In the genomic region with DNA sequence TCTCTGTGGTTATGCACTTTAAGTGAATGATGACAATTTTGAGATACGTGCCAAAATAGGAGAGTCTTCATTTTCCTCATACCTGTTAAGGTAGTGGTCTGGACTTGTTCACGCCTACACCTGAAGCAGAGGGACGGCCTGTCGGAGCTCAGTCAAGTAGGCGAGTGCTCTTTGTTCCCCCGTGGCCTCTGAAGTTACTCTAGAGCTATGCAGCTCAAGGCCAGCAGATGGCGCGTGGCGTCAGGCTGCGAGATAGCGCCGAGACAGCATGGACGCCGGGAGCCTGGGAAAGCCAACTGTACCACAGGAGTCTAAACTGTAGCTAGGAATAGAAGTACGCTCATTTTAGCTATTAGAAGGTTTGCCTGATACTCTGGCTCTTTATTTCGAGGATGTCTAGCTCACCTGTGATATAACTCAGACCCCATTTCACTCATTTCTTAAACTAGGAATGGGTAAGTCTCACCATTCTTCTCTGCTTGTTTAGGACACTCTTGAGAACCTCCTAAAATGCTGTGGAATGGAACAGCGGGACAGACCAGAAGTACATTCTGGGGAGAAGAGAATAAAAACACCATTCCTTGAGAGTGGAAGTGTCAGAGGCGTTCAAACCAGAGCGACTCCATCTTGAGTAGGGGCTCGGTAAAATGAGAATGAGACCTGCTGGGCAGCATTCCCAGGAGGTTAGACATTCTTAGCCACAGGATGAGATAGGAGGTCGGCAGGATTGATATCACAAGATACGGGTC, we compare ENCODE assay signal across 8 cellular contexts.
A peak's percentile ranks its signal among the peaks of the same experiment; 100 is the strongest.
DNase-seq lines count a peak whose midpoint lies in the region; ATAC-seq and TF ChIP-seq lines count a peak whose summit lies in the region.

No MANE protein-coding gene starts in this region.

- 0 out of 3 replicates have a peak, but pooled peaks cover 3% of the 10 kb centered on the region for H3K4me1 Mint-ChIP-seq in GM23338
- peaks cover 3% of the 10 kb centered on the region for H3K4me1 Mint-ChIP-seq in activated naive CD8-positive, alpha-beta T cell treated with anti-CD3 and anti-CD28 coated beads, Interleukin-2, amount 10 ng/mL, durations not matched to agents 7 days and 5 days

- H3F3A ChIP-seq in GM23338 (replicated peaks; ENCODE audit: low read depth), result no peaks in the 10 kb centered on the region
- H3F3A ChIP-seq in Loucy (ENCODE audit: low read depth), result no peaks in the 10 kb centered on the region

- H3K4me2 ChIP-seq in GM23338, result no peak overlapping the region
- peak overlapping the region; percentile 53 for H3K4me2 ChIP-seq in Loucy (ENCODE audit: low read depth, low read length, poor library complexity, severe bottlenecking)

- H3K4me1 ChIP-seq in GM23338 (ENCODE audit: insufficient read depth) (no peaks in the 10 kb centered on the region; the same call in 1 of the 2 replicates), Loucy (ENCODE audit: insufficient read depth, low read length, poor library complexity, severe bottlenecking) (no peaks in the 10 kb centered on the region), psoas muscle (no peaks in the 10 kb centered on the region)

- peaks cover 18% of the 10 kb centered on the region for H3K36me3 Mint-ChIP-seq in GM23338 (ENCODE audit: low read depth)
- no peaks in the 10 kb centered on the region for H3K36me3 Mint-ChIP-seq in activated naive CD8-positive, alpha-beta T cell treated with anti-CD3 and anti-CD28 coated beads, Interleukin-2, amount 10 ng/mL, durations not matched to agents 7 days and 5 days

- intact Hi-C loops in cardiac septum (cut with DNase I) (loop anchor here (5.0 kb wide), 2 partner anchors 130 to 530 kb away; no protein-coding TSS in a partner anchor), psoas muscle (cut with DNase I) (loop anchor here (2.0 to 5.0 kb wide), 2 partner anchors 480 to 530 kb away; no protein-coding TSS in a partner anchor)

- H3K9me2 ChIP-seq in GM23338 (ENCODE audit: insufficient read depth) (0 out of 2 replicates have a peak, but pooled peaks cover 6% of the 10 kb centered on the region), Loucy (replicated peaks; ENCODE audit: low read depth, low read length) (no peaks in the 10 kb centered on the region)

- POLR2A ChIA-PET in activated naive CD8-positive, alpha-beta T cell treated with anti-CD3 and anti-CD28 coated beads, Interleukin-2, amount 10 ng/mL, durations not matched to agents 7 days and 5 days (lab: Charles Lee), result interaction anchor here (0.6 kb wide), 1 partner anchor 530 kb away, joined by 9 read pairs; no protein-coding TSS in a partner anchor

- no peaks in the 10 kb centered on the region for H3K9me3 ChIP-seq in Loucy (ENCODE audit: insufficient read depth, low read depth, low read length)
- no peaks in the 10 kb centered on the region for H3K9me3 ChIP-seq in psoas muscle

- WGBS in psoas muscle, 3 donors, result 29 to 32% (median 30%) methylated on average over 22 of the region's 22 CpGs

- H2AFZ ChIP-seq in GM23338 (peak overlapping the region; percentile 98), Loucy (ENCODE audit: low read length) (peak overlapping the region; percentile 95)

- H3K27ac ChIP-seq in GM23338 (ENCODE audit: low read depth) (no peak overlapping the region), psoas muscle (no peak overlapping the region)

- H3K79me2 ChIP-seq in GM23338 (replicated peaks; ENCODE audit: insufficient read depth), result no peaks in the 10 kb centered on the region
- no peaks in the 10 kb centered on the region for H3K79me2 ChIP-seq in Loucy (ENCODE audit: insufficient read depth, low read length)

- H3K9ac ChIP-seq in Loucy (ENCODE audit: low read depth, low read length, poor library complexity, severe bottlenecking), result no peak overlapping the region

- peaks cover 11% of the 10 kb centered on the region for H3K27me3 Mint-ChIP-seq in GM23338 (ENCODE audit: insufficient read depth, low read depth, poor library complexity)
- peaks cover 3% of the 10 kb centered on the region for H3K27me3 Mint-ChIP-seq in activated naive CD8-positive, alpha-beta T cell treated with anti-CD3 and anti-CD28 coated beads, Interleukin-2, amount 10 ng/mL, durations not matched to agents 7 days and 5 days

- no peaks in the 10 kb centered on the region; the same call in 1 of the 2 replicates for H3K27me3 ChIP-seq in GM06990 (replicated peaks; ENCODE audit: control insufficient read depth, insufficient read depth, low read length)
- no peaks in the 10 kb centered on the region for H3K27me3 ChIP-seq in GM23338 (ENCODE audit: insufficient read depth)
- no peaks in the 10 kb centered on the region for H3K27me3 ChIP-seq in Loucy (ENCODE audit: insufficient read depth, low read length, poor library complexity, severe bottlenecking)
- peaks cover 0 to 1% (median 0%) of the 10 kb centered on the region in 3 donors for H3K27me3 ChIP-seq in psoas muscle (ENCODE audit: insufficient read depth in 3 of 3, low read length in 2 of 3)

- no peak overlapping the region for H3K4me3 Mint-ChIP-seq in GM23338
- no peak overlapping the region for H3K4me3 Mint-ChIP-seq in activated naive CD8-positive, alpha-beta T cell treated with anti-CD3 and anti-CD28 coated beads, Interleukin-2, amount 10 ng/mL, durations not matched to agents 7 days and 5 days

- no peak overlapping the region for H3K27ac Mint-ChIP-seq in GM23338
- no peak overlapping the region for H3K27ac Mint-ChIP-seq in activated naive CD8-positive, alpha-beta T cell treated with anti-CD3 and anti-CD28 coated beads, Interleukin-2, amount 10 ng/mL, durations not matched to agents 7 days and 5 days

- H3K9me3 Mint-ChIP-seq in GM23338, result peaks cover 21% of the 10 kb centered on the region
- no peaks in the 10 kb centered on the region for H3K9me3 Mint-ChIP-seq in activated naive CD8-positive, alpha-beta T cell treated with anti-CD3 and anti-CD28 coated beads, Interleukin-2, amount 10 ng/mL, durations not matched to agents 7 days and 5 days

- TF ChIP-seq CTCF in GM06990 (IDR thresholded peaks at IDR 0.05; ENCODE audit: insufficient read depth, low read length, poor library complexity, severe bottlenecking) (peak; percentile 93), GM23338 (conservative IDR thresholded peaks at IDR 0.05; ENCODE audit: low read depth in 2 of 2) (peak; percentile 87 to 98), Loucy (conservative IDR thresholded peaks at IDR 0.05; ENCODE audit: low read length) (peak; percentile 90), psoas muscle (IDR thresholded peaks at IDR 0.05) (peak; percentile 90)

- H3K4me3 ChIP-seq in GM06990 (replicated peaks; ENCODE audit: low read depth, low read length) (no peak overlapping the region), GM23338 (no peak overlapping the region), Loucy (ENCODE audit: low read length, poor library complexity, severe bottlenecking) (peak overlapping the region; percentile 15), psoas muscle (no peak overlapping the region)

- H4K20me1 ChIP-seq in GM23338 (replicated peaks; ENCODE audit: insufficient read depth) (no peaks in the 10 kb centered on the region), Loucy (ENCODE audit: insufficient read depth, low read length, poor library complexity, severe bottlenecking) (no peaks in the 10 kb centered on the region)

- ATAC-seq in GM23338 (peak; percentile 100), SK-N-SH treated with all-trans-retinoic acid at 6 μM for 48 hours (peak; percentile 97), psoas muscle (peak; percentile 82 to 95 (median 92))
- peak; percentile 92 for ATAC-seq in activated naive CD8-positive, alpha-beta T cell treated with anti-CD3 and anti-CD28 coated beads, Interleukin-2, amount 10 ng/mL, durations not matched to agents 7 days and 5 days (ENCODE audit: low read depth)

- DNase-seq in GM06990 (ENCODE audit: extremely low read depth, insufficient read length), result peak; percentile 36
- peak; percentile 92 for DNase-seq in GM23338 (ENCODE audit: low spot score)
- DNase-seq in activated naive CD8-positive, alpha-beta T cell treated with anti-CD3 and anti-CD28 coated beads, Interleukin-2, amount 10 ng/mL, durations not matched to agents 7 days and 5 days, result peak; percentile 71
- peak; percentile 86 for DNase-seq in cardiac septum (ENCODE audit: low spot score)
- DNase-seq in psoas muscle, result peak; percentile 71 to 80
- no peak for DNase-seq in GOT3 (lab: John Stamatoyannopoulos, UW)

- H3K36me3 ChIP-seq in GM06990 (ENCODE audit: control insufficient read depth, insufficient read depth, low read length) (no peaks in the 10 kb centered on the region), GM23338 (ENCODE audit: insufficient read depth) (0 out of 2 replicates have a peak, but pooled peaks cover 8% of the 10 kb centered on the region), Loucy (ENCODE audit: insufficient read depth, low read length) (no peaks in the 10 kb centered on the region), psoas muscle (ENCODE audit: insufficient read depth in 1 of 2, low read depth in 1 of 2) (no peaks in the 10 kb centered on the region)

TF ChIP-seq in GM23338, 12 proteins besides CTCF, POLR2A, EP300 and RAD21 (continues in another document):
- TF ChIP-seq EZH2phosphoT487 (IDR thresholded peaks at IDR 0.05; ENCODE audit: unreplicated experiment) (no peak), JUNB (IDR thresholded peaks at IDR 0.05; ENCODE audit: unreplicated experiment) (no peak), ZNF331 (CRISPR knock-in tag; IDR thresholded peaks at IDR 0.05; ENCODE audit: low read depth) (no peak), STAT1 (IDR thresholded peaks at IDR 0.05; ENCODE audit: unreplicated experiment) (no peak)

TF ChIP-seq in SK-N-SH treated with all-trans-retinoic acid at 6 μM for 48 hours, 23 proteins besides CTCF, POLR2A, EP300 and RAD21:
- TF ChIP-seq ZC3H10 (CRISPR knock-in tag; IDR thresholded peaks at IDR 0.05) (no peak), ARNTL (CRISPR knock-in tag; IDR thresholded peaks at IDR 0.05; ENCODE audit: borderline replicate concordance, low read depth) (no peak), CSDC2 (CRISPR knock-in tag; IDR thresholded peaks at IDR 0.05) (0 out of 2 replicates have a peak, but pooled peaks have one; percentile 14), BACH2 (CRISPR knock-in tag; IDR thresholded peaks at IDR 0.05; ENCODE audit: borderline replicate concordance) (no peak)
TF ChIP-seq in SK-N-SH treated with all-trans-retinoic acid at 6 μM for 48 hours: peak in this region for 1.
